ENCODE assay signal across 1 cellular context in genomic region chr10:73529089-73529832, GRCh38.
TF ChIP-seq lines count a peak whose summit lies in the region.

No MANE protein-coding gene starts in this region.

TF ChIP-seq in HepG2, 621 proteins besides CTCF, POLR2A, EP300 and RAD21 (continued from another document):
- 0 out of 2 replicates have a peak, but pooled peaks have one; percentile 23 for TF ChIP-seq SALL1 (CRISPR knock-in tag; IDR thresholded peaks at IDR 0.05)
- 0 out of 2 replicates have a peak, but pooled peaks have one; percentile 52 for TF ChIP-seq ZNF556 (CRISPR knock-in tag; IDR thresholded peaks at IDR 0.05; ENCODE audit: borderline replicate concordance)
- TF ChIP-seq MIXL1 (CRISPR knock-in tag; IDR thresholded peaks at IDR 0.05): 0 out of 2 replicates have a peak, but pooled peaks have one; percentile 16
- no peak for TF ChIP-seq SOX13 (IDR thresholded peaks at IDR 0.05)
- peak in 1 of 2 experiments; percentile 40; a peak in 1 of 4 replicates for TF ChIP-seq SOX13 (CRISPR knock-in tag; conservative IDR thresholded peaks at IDR 0.05 in 1 of 2, IDR thresholded peaks at IDR 0.05 in 1 of 2)
- TF ChIP-seq SMC3 (IDR thresholded peaks at IDR 0.05; ENCODE audit: low read length): peak; percentile 98
- peak; percentile 57; the same call in 1 of the 2 replicates for TF ChIP-seq HNF4G (IDR thresholded peaks at IDR 0.05; ENCODE audit: borderline replicate concordance, low read depth, low read length)
- TF ChIP-seq HNF4G (CRISPR knock-in tag; IDR thresholded peaks at IDR 0.05; ENCODE audit: borderline replicate concordance, low read depth): no peak
- TF ChIP-seq FOXP4 (CRISPR knock-in tag; IDR thresholded peaks at IDR 0.05): 0 out of 2 replicates have a peak, but pooled peaks have one; percentile 11
- TF ChIP-seq ZMAT3 (CRISPR knock-in tag; conservative IDR thresholded peaks at IDR 0.05): no peak
- no peak for TF ChIP-seq ZNF777 (CRISPR knock-in tag; IDR thresholded peaks at IDR 0.05)
- no peak for TF ChIP-seq ZNF382 (CRISPR knock-in tag; IDR thresholded peaks at IDR 0.05; ENCODE audit: borderline replicate concordance)
- TF ChIP-seq ZGPAT (CRISPR knock-in tag; IDR thresholded peaks at IDR 0.05): 0 out of 2 replicates have a peak, but pooled peaks have one; percentile 21
- peak; percentile 69 for TF ChIP-seq HNF4A (CRISPR knock-in tag; IDR thresholded peaks at IDR 0.05)
- TF ChIP-seq CEBPB (IDR thresholded peaks at IDR 0.05; ENCODE audit: borderline replicate concordance, low read depth, low read length): peak; percentile 18; the same call in 1 of the 2 replicates
